9 cellular contexts compared by ENCODE assay signal in genomic region chr6:41424370-41425058, GRCh38.
DNase-seq lines count a peak whose midpoint lies in the region; ATAC-seq lines count a peak whose summit lies in the region.
"Had no signal": no experiment of that assay in that cellular context is flagged by ENCODE, and none has a peak within 500 bp of the region (broad histone marks: within the 10 kb centered on the region; RNA-seq: fewer than 3 reads in every experiment).

No MANE protein-coding gene starts in this region.

- H2BK5ac ChIP-seq in mesenchymal stem cell (ENCODE audit: low read depth, low read length, poor library complexity, severe bottlenecking): no peak overlapping the region

- H3K9me3 ChIP-seq in mesenchymal stem cell (ENCODE audit: control insufficient read depth, low read length): peaks cover 3% of the 10 kb centered on the region

- peak overlapping the region in 1 of 2 experiments; percentile 48 for H3K18ac ChIP-seq in mesenchymal stem cell (ENCODE audit: low read depth in 1 of 2, low read length in 2 of 2)

- no peak overlapping the region for H3K23ac ChIP-seq in mesenchymal stem cell (ENCODE audit: low read length in 2 of 2)

- H3K4me1 ChIP-seq in mesenchymal stem cell (ENCODE audit: control insufficient read depth, insufficient read depth, low read depth, low read length): peaks cover 28% of the 10 kb centered on the region

- H3K27ac ChIP-seq in mesenchymal stem cell (ENCODE audit: low read length, poor library complexity, severe bottlenecking): no peak overlapping the region

- H2BK15ac ChIP-seq in mesenchymal stem cell (ENCODE audit: low read depth, poor library complexity, severe bottlenecking): no peak overlapping the region

- peak; percentile 54 for ATAC-seq in HG02981 (IDR thresholded peaks at IDR 0.05; ENCODE audit: unreplicated experiment)
- ATAC-seq in HG02885 (IDR thresholded peaks at IDR 0.05; ENCODE audit: poor library complexity, unreplicated experiment): no peak

- H2AK5ac ChIP-seq in mesenchymal stem cell (ENCODE audit: low read length, severe bottlenecking): no peak overlapping the region

- no peak overlapping the region for H4K8ac ChIP-seq in mesenchymal stem cell (ENCODE audit: low read length)

- no peaks in the 10 kb centered on the region for H3K79me1 ChIP-seq in mesenchymal stem cell (replicated peaks; ENCODE audit: low read length, poor library complexity, severe bottlenecking)

- no peak overlapping the region for H2BK120ac ChIP-seq in mesenchymal stem cell (ENCODE audit: low read depth, low read length)

- H3K27me3 Mint-ChIP-seq in activated CD4-positive, alpha-beta memory T cell treated with anti-CD3 and anti-CD28 coated beads for 36 hours: peaks cover 17% of the 10 kb centered on the region

- H3K36me3 ChIP-seq in mesenchymal stem cell (ENCODE audit: control insufficient read depth in 1 of 2, insufficient read depth in 2 of 2, low read depth in 1 of 2, low read length in 2 of 2): no peaks in the 10 kb centered on the region

- H3K4ac ChIP-seq in mesenchymal stem cell (ENCODE audit: low read depth in 1 of 2, low read length in 2 of 2): no peak overlapping the region

- no peak overlapping the region for H3K14ac ChIP-seq in mesenchymal stem cell (ENCODE audit: low read length in 2 of 2)

- POLR2A ChIA-PET in activated CD4-positive, alpha-beta memory T cell treated with anti-CD3 and anti-CD28 coated beads for 36 hours (lab: Charles Lee): no interaction called here

- no peaks in the 10 kb centered on the region for H3K36me3 Mint-ChIP-seq in activated CD4-positive, alpha-beta memory T cell treated with anti-CD3 and anti-CD28 coated beads for 36 hours

- H3K4me3 Mint-ChIP-seq in activated CD4-positive, alpha-beta memory T cell treated with anti-CD3 and anti-CD28 coated beads for 36 hours: no peak overlapping the region
- H3K4me3 Mint-ChIP-seq: activated naive CD4-positive, alpha-beta T cell treated with anti-CD3 and anti-CD28 coated beads, Interleukin-2, amount 50 U/mL, for 24 hours had no signal

- H4K91ac ChIP-seq in mesenchymal stem cell (ENCODE audit: low read length): no peak overlapping the region

- peaks cover 75 to 82% of the 10 kb centered on the region in 2 experiments for H3K27me3 ChIP-seq in mesenchymal stem cell (ENCODE audit: control insufficient read depth in 1 of 2, insufficient read depth in 1 of 2, low read length in 2 of 2)

- H3K9me3 Mint-ChIP-seq in activated CD4-positive, alpha-beta memory T cell treated with anti-CD3 and anti-CD28 coated beads for 36 hours: peaks cover 2% of the 10 kb centered on the region
- H3K9me3 Mint-ChIP-seq: activated naive CD4-positive, alpha-beta T cell treated with anti-CD3 and anti-CD28 coated beads, Interleukin-2, amount 50 U/mL, for 24 hours had no signal

- H3K9ac ChIP-seq in mesenchymal stem cell (ENCODE audit: low read length): no peak overlapping the region

- H2AFZ ChIP-seq in mesenchymal stem cell (ENCODE audit: low read depth, low read length): peak overlapping the region; percentile 83

- H3K4me3 ChIP-seq in mesenchymal stem cell (ENCODE audit: insufficient read depth in 1 of 2, low read depth in 1 of 2, low read length in 2 of 2): no peak overlapping the region

- peak; percentile 89 for DNase-seq in COLO829 (ENCODE audit: low spot score)
- DNase-seq in NCI-H82 treated with DMSO at 0.1 percent for 48 hours (lab: John Stamatoyannopoulos, UW; ENCODE audit: unreplicated experiment): peak; percentile 58
- peak; percentile 86 for DNase-seq in activated CD4-positive, alpha-beta memory T cell treated with anti-CD3 and anti-CD28 coated beads for 36 hours
- peak; percentile 68 for DNase-seq in effector CD8-positive, alpha-beta T cell (lab: John Stamatoyannopoulos, UW)
- DNase-seq in mesenchymal stem cell: peak; percentile 75
- peak; percentile 50 to 51 for DNase-seq in stimulated activated CD8-positive, alpha-beta memory T cell treated with anti-CD3 and anti-CD28 coated beads, Interleukin-15, amount 100 ng/mL, for 48 hours (ENCODE audit: low read depth in 2 of 2)

- H2BK12ac ChIP-seq in mesenchymal stem cell (ENCODE audit: low read length in 2 of 2): no peak overlapping the region

- no peak overlapping the region for H3K4me2 ChIP-seq in mesenchymal stem cell (ENCODE audit: low read length, poor library complexity, severe bottlenecking)

- WGBS in mesenchymal stem cell: 14% methylated on average over 3 of the region's 4 CpGs

- intact Hi-C loops in activated CD4-positive, alpha-beta memory T cell treated with anti-CD3 and anti-CD28 coated beads for 36 hours (cut with micrococcal nuclease): loop anchor here (1.0 to 5.0 kb wide), 4 partner anchors 56 to 258 kb away; partner anchors contain the start of gene FOXP4

- CTCF ChIA-PET in activated CD4-positive, alpha-beta memory T cell treated with anti-CD3 and anti-CD28 coated beads for 36 hours (lab: Charles Lee): interaction anchor here (0.6 to 3.9 kb wide), 27 partner anchors 13 to 365 kb away, joined by 3 to 59 read pairs (median 4); partner anchors contain the start of gene FOXP4

- peaks cover 9% of the 10 kb centered on the region for H3K4me1 Mint-ChIP-seq in activated CD4-positive, alpha-beta memory T cell treated with anti-CD3 and anti-CD28 coated beads for 36 hours (ENCODE audit: low read depth)

- H3K27ac Mint-ChIP-seq in activated CD4-positive, alpha-beta memory T cell treated with anti-CD3 and anti-CD28 coated beads for 36 hours: no peak overlapping the region
- H3K27ac Mint-ChIP-seq: activated naive CD4-positive, alpha-beta T cell treated with anti-CD3 and anti-CD28 coated beads, Interleukin-2, amount 50 U/mL, for 24 hours had no signal
